8 cellular contexts compared by ENCODE assay signal in the genomic region with DNA sequence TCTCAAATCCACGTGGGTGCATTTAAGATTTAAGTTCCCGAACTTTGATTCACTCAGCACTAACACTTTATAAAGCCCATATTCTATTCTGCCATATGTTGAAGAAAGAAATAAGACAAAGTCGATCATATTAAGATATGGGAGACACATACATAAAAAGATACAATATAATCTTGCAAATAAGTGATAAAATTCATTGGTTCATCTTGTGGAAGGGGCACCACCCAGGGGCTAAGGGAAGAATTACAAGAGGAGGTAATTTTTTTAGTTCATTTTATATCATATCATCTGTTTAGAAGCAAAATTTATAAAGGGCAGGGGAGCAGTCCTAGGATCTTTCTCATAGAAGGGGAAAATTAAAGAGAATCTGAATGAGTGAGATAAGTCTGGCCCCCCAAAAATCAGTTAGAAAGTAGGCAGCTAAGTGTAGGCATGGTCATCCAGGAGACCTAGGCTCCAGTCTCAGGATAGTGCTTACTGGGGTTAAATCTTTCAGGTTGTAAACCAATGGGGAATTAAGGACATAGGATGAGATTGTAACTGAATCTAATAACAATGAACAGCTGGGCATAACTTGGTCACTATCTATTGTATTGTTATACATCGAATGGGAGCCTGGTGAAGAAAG.
DNase-seq lines count a peak whose midpoint lies in the region; ATAC-seq, FAIRE-seq and TF ChIP-seq lines count a peak whose summit lies in the region.

No MANE protein-coding gene starts in this region.

- TF ChIP-seq POLR2A in GM12892 (IDR thresholded peaks at IDR 0.05; ENCODE audit: low read depth, low read length): no peak

- H3K9me3 ChIP-seq in DND-41 (ENCODE audit: insufficient read depth, low read length, severe bottlenecking): peaks cover 6% of the 10 kb centered on the region
- no peaks in the 10 kb centered on the region for H3K9me3 ChIP-seq in lower lobe of right lung

- TF ChIP-seq CTCF in DND-41 (IDR thresholded peaks at IDR 0.05; ENCODE audit: borderline replicate concordance, extremely low read depth, low read length, poor library complexity, severe bottlenecking): peak; percentile 55
- peak; percentile 36 for TF ChIP-seq CTCF in lower lobe of right lung (IDR thresholded peaks at IDR 0.05)

- H3K4me2 ChIP-seq in DND-41 (ENCODE audit: insufficient read depth, low read length): no peak overlapping the region

- H3K27me3 ChIP-seq in DND-41 (ENCODE audit: insufficient read depth, low read length, poor library complexity) (no peaks in the 10 kb centered on the region), lower lobe of right lung (ENCODE audit: low read depth) (no peaks in the 10 kb centered on the region)

- H3K4me1 ChIP-seq in DND-41 (ENCODE audit: insufficient read depth, low read length): no peaks in the 10 kb centered on the region
- H3K4me1 ChIP-seq in lower lobe of right lung: peaks cover 7% of the 10 kb centered on the region

- intact Hi-C loops in lower lobe of right lung (cut with DNase I): no loop called here

- ATAC-seq in DND-41 (ENCODE audit: insufficient read depth, low read depth): no peak
- ATAC-seq in lower lobe of right lung: no peak
- ATAC-seq in HG02623 (IDR thresholded peaks at IDR 0.05; ENCODE audit: unreplicated experiment): no peak
- no peak for ATAC-seq in HG02642 (IDR thresholded peaks at IDR 0.05; ENCODE audit: poor library complexity, unreplicated experiment)

- DNase-seq in DND-41 (no peak), HT-29 (ENCODE audit: low spot score) (peak; percentile 22), astrocyte of the hippocampus (ENCODE audit: low read depth, low spot score) (peak; percentile 36), lower lobe of right lung (no peak), GM12892 (ENCODE audit: insufficient read length) (no peak), NCI-H226 (no peak)

- no peak overlapping the region for H3K4me3 ChIP-seq in DND-41 (ENCODE audit: low read depth in 1 of 2, low read length in 2 of 2)
- H3K4me3 ChIP-seq in lower lobe of right lung: no peak overlapping the region

- H3K79me2 ChIP-seq in DND-41 (ENCODE audit: insufficient read depth, low read length): no peaks in the 10 kb centered on the region

- no peak overlapping the region for H3K27ac ChIP-seq in DND-41 (ENCODE audit: low read length)
- no peak overlapping the region for H3K27ac ChIP-seq in lower lobe of right lung

- H3K36me3 ChIP-seq in DND-41 (ENCODE audit: insufficient read depth, low read length): no peaks in the 10 kb centered on the region
- H3K36me3 ChIP-seq in lower lobe of right lung: no peaks in the 10 kb centered on the region

- no peaks in the 10 kb centered on the region for H4K20me1 ChIP-seq in DND-41 (ENCODE audit: insufficient read depth, low read length)

- H3K9ac ChIP-seq in DND-41 (ENCODE audit: low read depth, low read length): no peak overlapping the region

- H2AFZ ChIP-seq in DND-41 (ENCODE audit: low read depth, low read length): no peak overlapping the region

- FAIRE-seq in GM12892 (lab: Jason Lieb, UNC): no peak

Comparison
In these comparisons a context has a peak if more than half of its experiments do, and no peak if none do; other contexts are left out.
1. DNase-seq: peak in HT-29 (single experiment) and astrocyte of the hippocampus (single experiment); none in DND-41 (single experiment), lower lobe of right lung (single experiment), GM12892 (single experiment) and NCI-H226 (single experiment).